ENCODE assay signal across 17 cellular contexts in the genomic region with DNA sequence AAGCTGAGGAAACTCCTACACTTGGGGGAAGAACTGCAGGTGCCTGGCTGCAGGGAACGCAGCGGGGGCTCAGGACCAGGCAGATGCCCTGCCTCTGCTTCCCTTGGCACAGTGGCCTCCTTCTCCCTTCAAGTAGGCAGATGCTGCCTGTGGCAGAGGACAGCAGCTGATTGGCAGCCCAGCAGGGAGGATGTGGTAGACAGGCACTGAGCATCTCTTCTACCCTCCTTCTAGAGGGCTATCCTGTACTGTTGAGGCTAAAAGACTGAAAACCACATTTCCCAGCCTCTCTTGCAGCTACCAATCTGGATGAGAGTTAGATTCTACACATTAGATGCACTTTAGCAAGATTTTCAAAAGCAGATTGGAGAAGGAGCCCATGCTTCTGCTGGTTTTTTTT.
DNase-seq lines count a peak whose midpoint lies in the region; ATAC-seq lines count a peak whose summit lies in the region.
"Had no signal": no experiment of that assay in that cellular context is flagged by ENCODE, and none has a peak within 500 bp of the region (broad histone marks: within the 10 kb centered on the region; RNA-seq: fewer than 3 reads in every experiment).

No MANE protein-coding gene starts in this region.

- peaks cover 18% of the 10 kb centered on the region for H3K9me3 Mint-ChIP-seq in activated naive CD8-positive, alpha-beta T cell treated with anti-CD3 and anti-CD28 coated beads, Interleukin-2, amount 10 ng/mL, durations not matched to agents 7 days and 5 days
- H3K9me3 Mint-ChIP-seq in activated naive CD8-positive, alpha-beta T cell treated with anti-CD3 and anti-CD28 coated beads for 36 hours: peaks cover 9% of the 10 kb centered on the region
- H3K9me3 Mint-ChIP-seq in T-helper 1 cell treated with Interleukin-12 subunit alpha and Interleukin-12 subunit beta and Interleukin-4 antibody, amounts not matched to agents 30 μg/mL and 1 μg/mL, for 36 hours: peaks cover 23% of the 10 kb centered on the region

- H3K27me3 Mint-ChIP-seq in activated naive CD8-positive, alpha-beta T cell treated with anti-CD3 and anti-CD28 coated beads, Interleukin-2, amount 10 ng/mL, durations not matched to agents 7 days and 5 days: no peaks in the 10 kb centered on the region
- peaks cover 4% of the 10 kb centered on the region for H3K27me3 Mint-ChIP-seq in activated naive CD8-positive, alpha-beta T cell treated with anti-CD3 and anti-CD28 coated beads for 36 hours
- H3K27me3 Mint-ChIP-seq in T-helper 1 cell treated with Interleukin-12 subunit alpha and Interleukin-12 subunit beta and Interleukin-4 antibody, amounts not matched to agents 30 μg/mL and 1 μg/mL, for 36 hours (ENCODE audit: low read depth): no peaks in the 10 kb centered on the region
- H3K27me3 Mint-ChIP-seq: T-helper 17 cell had no signal

- peak overlapping the region; percentile 45 for H3K27ac Mint-ChIP-seq in activated naive CD8-positive, alpha-beta T cell treated with anti-CD3 and anti-CD28 coated beads, Interleukin-2, amount 10 ng/mL, durations not matched to agents 7 days and 5 days
- H3K27ac Mint-ChIP-seq in activated naive CD8-positive, alpha-beta T cell treated with anti-CD3 and anti-CD28 coated beads for 36 hours: no peak overlapping the region
- H3K27ac Mint-ChIP-seq in T-helper 1 cell treated with Interleukin-12 subunit alpha and Interleukin-12 subunit beta and Interleukin-4 antibody, amounts not matched to agents 30 μg/mL and 1 μg/mL, for 36 hours: peak overlapping the region; percentile 23
- H3K27ac Mint-ChIP-seq: T-helper 17 cell had no signal

- no peak overlapping the region for H3K4me3 Mint-ChIP-seq in activated naive CD8-positive, alpha-beta T cell treated with anti-CD3 and anti-CD28 coated beads, Interleukin-2, amount 10 ng/mL, durations not matched to agents 7 days and 5 days
- H3K4me3 Mint-ChIP-seq in activated naive CD8-positive, alpha-beta T cell treated with anti-CD3 and anti-CD28 coated beads for 36 hours: no peak overlapping the region
- no peak overlapping the region for H3K4me3 Mint-ChIP-seq in T-helper 1 cell treated with Interleukin-12 subunit alpha and Interleukin-12 subunit beta and Interleukin-4 antibody, amounts not matched to agents 30 μg/mL and 1 μg/mL, for 36 hours
- H3K4me3 Mint-ChIP-seq: T-helper 17 cell had no signal

- H3K4me1 Mint-ChIP-seq in activated naive CD8-positive, alpha-beta T cell treated with anti-CD3 and anti-CD28 coated beads, Interleukin-2, amount 10 ng/mL, durations not matched to agents 7 days and 5 days: peaks cover 15% of the 10 kb centered on the region
- H3K4me1 Mint-ChIP-seq in activated naive CD8-positive, alpha-beta T cell treated with anti-CD3 and anti-CD28 coated beads for 36 hours: peaks cover 5% of the 10 kb centered on the region
- peaks cover 18% of the 10 kb centered on the region for H3K4me1 Mint-ChIP-seq in T-helper 1 cell treated with Interleukin-12 subunit alpha and Interleukin-12 subunit beta and Interleukin-4 antibody, amounts not matched to agents 30 μg/mL and 1 μg/mL, for 36 hours (ENCODE audit: low read depth)
- H3K4me1 Mint-ChIP-seq: T-helper 17 cell had no signal

- H3K36me3 ChIP-seq in KOPT-K1 (ENCODE audit: insufficient read depth, low read length): no peaks in the 10 kb centered on the region

- peaks cover 11% of the 10 kb centered on the region for H3K36me3 Mint-ChIP-seq in activated naive CD8-positive, alpha-beta T cell treated with anti-CD3 and anti-CD28 coated beads, Interleukin-2, amount 10 ng/mL, durations not matched to agents 7 days and 5 days
- peaks cover 13% of the 10 kb centered on the region for H3K36me3 Mint-ChIP-seq in activated naive CD8-positive, alpha-beta T cell treated with anti-CD3 and anti-CD28 coated beads for 36 hours
- H3K36me3 Mint-ChIP-seq in T-helper 1 cell treated with Interleukin-12 subunit alpha and Interleukin-12 subunit beta and Interleukin-4 antibody, amounts not matched to agents 30 μg/mL and 1 μg/mL, for 36 hours (ENCODE audit: low read depth): peaks cover 8% of the 10 kb centered on the region

- peak overlapping the region; percentile 8 for H3K27ac ChIP-seq in KOPT-K1 (ENCODE audit: low read depth, low read length, poor library complexity, severe bottlenecking)

- POLR2A ChIA-PET in activated naive CD8-positive, alpha-beta T cell treated with anti-CD3 and anti-CD28 coated beads, Interleukin-2, amount 10 ng/mL, durations not matched to agents 7 days and 5 days (lab: Charles Lee): interaction anchor here (1.5 kb wide), 1 partner anchor 12 kb away, joined by 5 read pairs; no protein-coding TSS in a partner anchor

- H3K9me3 ChIP-seq in KOPT-K1 (ENCODE audit: insufficient read depth, low read length, poor library complexity, severe bottlenecking): peaks cover 31% of the 10 kb centered on the region

- ATAC-seq in activated naive CD8-positive, alpha-beta T cell treated with anti-CD3 and anti-CD28 coated beads, Interleukin-2, amount 10 ng/mL, durations not matched to agents 7 days and 5 days (ENCODE audit: low read depth): peak; percentile 65
- no peak for ATAC-seq in HG02642 (IDR thresholded peaks at IDR 0.05; ENCODE audit: poor library complexity, unreplicated experiment)
- ATAC-seq: K562, T-helper 17 cell had no signal

- DNase-seq in activated naive CD8-positive, alpha-beta T cell treated with anti-CD3 and anti-CD28 coated beads, Interleukin-2, amount 10 ng/mL, durations not matched to agents 7 days and 5 days: no peak
- DNase-seq in activated naive CD8-positive, alpha-beta T cell treated with anti-CD3 and anti-CD28 coated beads for 36 hours: no peak
- DNase-seq in NCI-H146 (lab: John Stamatoyannopoulos, UW) (no peak), NCI-H128 (lab: John Stamatoyannopoulos, UW; ENCODE audit: unreplicated experiment) (no peak)
- DNase-seq: DMS53, MV-4-11, NCI-H1417 treated with DMSO at 0.1 percent for 48 hours, NCI-H1930, NCI-H226, NCI-H510A treated with DMSO at 0.1 percent for 48 hours, OCI-M1, Right ventricle myocardium superior, T-helper 17 cell had no signal
